ENCODE assay signal across 13 cellular contexts in the genomic region with DNA sequence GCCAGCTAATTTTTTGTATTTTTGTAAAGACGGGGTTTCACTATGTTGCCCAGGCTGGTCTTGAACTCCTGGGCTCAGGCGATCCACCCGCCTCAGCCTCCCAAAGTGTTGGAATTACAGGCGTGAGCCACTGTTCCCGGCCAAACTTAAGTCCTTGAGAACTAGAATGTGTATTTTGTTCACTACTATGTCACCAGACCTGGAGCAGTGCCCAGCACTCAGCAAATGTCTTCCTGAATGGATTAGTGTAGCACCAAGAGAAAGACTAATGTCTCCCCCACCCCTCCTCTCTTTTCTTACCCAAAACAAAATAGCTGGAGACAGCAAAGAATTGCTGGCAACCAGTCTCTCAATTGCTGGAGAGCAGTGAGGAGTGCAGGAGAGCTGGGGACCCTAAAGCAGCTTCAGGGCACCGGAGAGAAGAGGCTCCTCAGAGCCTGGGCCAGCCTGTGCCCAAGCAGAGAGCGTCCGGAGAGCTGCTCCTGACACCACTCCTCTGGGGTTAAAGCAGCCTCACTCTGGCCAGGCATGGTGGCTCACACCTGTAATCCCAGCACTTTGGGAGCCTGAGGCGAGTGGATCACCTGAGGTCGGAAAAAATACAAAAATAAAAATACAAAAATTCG. TPM values are rescaled to one million over a fixed set of nuclear protein-coding genes. Genes with fewer than 3 reads are reported as not detected.
DNase-seq lines count a peak whose midpoint lies in the region; ATAC-seq, FAIRE-seq and TF ChIP-seq lines count a peak whose summit lies in the region.
"Had no signal": no experiment of that assay in that cellular context is flagged by ENCODE, and none has a peak within 500 bp of the region (broad histone marks: within the 10 kb centered on the region; RNA-seq: fewer than 3 reads in every experiment).

No MANE protein-coding gene starts in this region.

- no peaks in the 10 kb centered on the region for H3K4me1 Mint-ChIP-seq in activated naive CD4-positive, alpha-beta T cell treated with anti-CD3 and anti-CD28 coated beads for 36 hours (ENCODE audit: low read depth)

- H3K4me3 ChIP-seq in SK-N-MC (no peak overlapping the region), fibroblast of pulmonary artery (replicated peaks; ENCODE audit: low read depth, low read length) (no peak overlapping the region)

- intact Hi-C loops in activated naive CD4-positive, alpha-beta T cell treated with anti-CD3 and anti-CD28 coated beads for 36 hours (cut with micrococcal nuclease) = no loop called here

- FAIRE-seq in H54 (lab: Jason Lieb, UNC) = no peak
- FAIRE-seq: small intestine had no signal

- H3K27ac ChIP-seq in SK-N-MC = peak overlapping the region; percentile 21; the same call in 1 of the 2 replicates

- H3K4me3 Mint-ChIP-seq in activated naive CD4-positive, alpha-beta T cell treated with anti-CD3 and anti-CD28 coated beads for 36 hours = no peak overlapping the region
- H3K4me3 Mint-ChIP-seq: activated CD8-positive, alpha-beta T cell treated with anti-CD3 and anti-CD28 coated beads, Interleukin-2, amount 10 ng/mL, durations not matched to agents 7 days and 5 days; stimulated activated naive CD8-positive, alpha-beta T cell treated with anti-CD3 and anti-CD28 coated beads, Interleukin-15, Interleukin-2, amounts not matched to agents 100 ng/mL and 50 ng/mL, for 24 hours had no signal

- no peaks in the 10 kb centered on the region for H3K36me3 ChIP-seq in SK-N-MC (ENCODE audit: insufficient read depth, low read length)
- H3K36me3 ChIP-seq: BE2C had no signal

- ATAC-seq in GM21786 (IDR thresholded peaks at IDR 0.05; ENCODE audit: unreplicated experiment) = no peak
- ATAC-seq: activated CD8-positive, alpha-beta T cell treated with anti-CD3 and anti-CD28 coated beads, Interleukin-2, amount 10 ng/mL, durations not matched to agents 7 days and 5 days had no signal

- H3K9ac ChIP-seq in SK-N-MC (ENCODE audit: insufficient read length) = no peak overlapping the region

- no peak for TF ChIP-seq POLR2A in H54 (IDR thresholded peaks at IDR 0.05; ENCODE audit: low read depth, low read length)

- H3K27me3 Mint-ChIP-seq in activated naive CD4-positive, alpha-beta T cell treated with anti-CD3 and anti-CD28 coated beads for 36 hours (ENCODE audit: low read depth) = peaks cover 3% of the 10 kb centered on the region
- H3K27me3 Mint-ChIP-seq: stimulated activated naive CD8-positive, alpha-beta T cell treated with anti-CD3 and anti-CD28 coated beads, Interleukin-15, Interleukin-2, amounts not matched to agents 100 ng/mL and 50 ng/mL, for 24 hours had no signal

- CTCF ChIA-PET in activated naive CD4-positive, alpha-beta T cell treated with anti-CD3 and anti-CD28 coated beads for 36 hours (lab: Charles Lee) = interaction anchor here (0.7 to 1.3 kb wide), 2 partner anchors 10 to 91 kb away, joined by 3 to 4 read pairs; no protein-coding TSS in a partner anchor

- DNase-seq in AG08396 (ENCODE audit: low spot score) (peak; percentile 29), SK-N-MC (ENCODE audit: low read depth, low spot score) (peak; percentile 73), fibroblast of pulmonary artery (ENCODE audit: low read depth) (peak; percentile 69), myocyte (ENCODE audit: low read depth) (peak; percentile 55), H54 (ENCODE audit: insufficient read length, low spot score) (no peak)
- no peak for DNase-seq in activated naive CD4-positive, alpha-beta T cell treated with anti-CD3 and anti-CD28 coated beads for 36 hours
- no peak for DNase-seq in activated CD8-positive, alpha-beta memory T cell treated with anti-CD3 and anti-CD28 coated beads for 24 hours
- DNase-seq: activated CD8-positive, alpha-beta T cell treated with anti-CD3 and anti-CD28 coated beads, Interleukin-2, amount 10 ng/mL, durations not matched to agents 7 days and 5 days; BE2C; Karpas-422; small intestine had no signal

- no peaks in the 10 kb centered on the region for H3K9me3 Mint-ChIP-seq in activated naive CD4-positive, alpha-beta T cell treated with anti-CD3 and anti-CD28 coated beads for 36 hours
- H3K9me3 Mint-ChIP-seq: stimulated activated naive CD8-positive, alpha-beta T cell treated with anti-CD3 and anti-CD28 coated beads, Interleukin-15, Interleukin-2, amounts not matched to agents 100 ng/mL and 50 ng/mL, for 24 hours had no signal

- no peaks in the 10 kb centered on the region for H3K9me3 ChIP-seq in SK-N-MC (ENCODE audit: low read depth, low read length)
- H3K9me3 ChIP-seq: BE2C had no signal

- no peak overlapping the region for H3K27ac Mint-ChIP-seq in activated naive CD4-positive, alpha-beta T cell treated with anti-CD3 and anti-CD28 coated beads for 36 hours
- H3K27ac Mint-ChIP-seq: activated CD8-positive, alpha-beta T cell treated with anti-CD3 and anti-CD28 coated beads, Interleukin-2, amount 10 ng/mL, durations not matched to agents 7 days and 5 days; stimulated activated naive CD8-positive, alpha-beta T cell treated with anti-CD3 and anti-CD28 coated beads, Interleukin-15, Interleukin-2, amounts not matched to agents 100 ng/mL and 50 ng/mL, for 24 hours had no signal

- no peak for TF ChIP-seq CTCF in fibroblast of pulmonary artery (IDR thresholded peaks at IDR 0.05; ENCODE audit: low read length, missing control alignments)

- H3K36me3 Mint-ChIP-seq in activated naive CD4-positive, alpha-beta T cell treated with anti-CD3 and anti-CD28 coated beads for 36 hours (ENCODE audit: low read depth) = no peaks in the 10 kb centered on the region

RNA-seq across cellular contexts. Expression of a gene that starts 14.9 kb away (rescaled TPM):
- total RNA-seq in myocyte = 1.2 TPM in 1 of 2 replicates, not detected in the other
- polyA plus RNA-seq in myocyte (2012) = 0.69 TPM
- not detected for total RNA-seq in activated naive CD4-positive, alpha-beta T cell treated with anti-CD3 and anti-CD28 coated beads for 36 hours
- total RNA-seq: activated CD8-positive, alpha-beta T cell treated with anti-CD3 and anti-CD28 coated beads, Interleukin-2, amount 10 ng/mL, durations not matched to agents 7 days and 5 days had no signal

RNA-seq across cellular contexts. Expression of a gene that starts 50.3 kb away (rescaled TPM):
- 221 and 223 TPM in 2 replicates for total RNA-seq in myocyte
- 204 TPM for polyA plus RNA-seq in myocyte (2012)
- 10 to 100 TPM; 74.5 to 75.5 TPM for total RNA-seq in activated naive CD4-positive, alpha-beta T cell treated with anti-CD3 and anti-CD28 coated beads for 36 hours

Comparison
In these comparisons a context has a peak if more than half of its experiments do, and no peak if none do; other contexts are left out.
1. DNase-seq: peak in AG08396 (single experiment), SK-N-MC (single experiment), fibroblast of pulmonary artery (single experiment) and myocyte (single experiment); none in activated naive CD4-positive, alpha-beta T cell treated with anti-CD3 and anti-CD28 coated beads for 36 hours (single experiment), H54 (single experiment) and activated CD8-positive, alpha-beta memory T cell treated with anti-CD3 and anti-CD28 coated beads for 24 hours (single experiment).